ENCODE assay signal across 15 cellular contexts in the genomic region with DNA sequence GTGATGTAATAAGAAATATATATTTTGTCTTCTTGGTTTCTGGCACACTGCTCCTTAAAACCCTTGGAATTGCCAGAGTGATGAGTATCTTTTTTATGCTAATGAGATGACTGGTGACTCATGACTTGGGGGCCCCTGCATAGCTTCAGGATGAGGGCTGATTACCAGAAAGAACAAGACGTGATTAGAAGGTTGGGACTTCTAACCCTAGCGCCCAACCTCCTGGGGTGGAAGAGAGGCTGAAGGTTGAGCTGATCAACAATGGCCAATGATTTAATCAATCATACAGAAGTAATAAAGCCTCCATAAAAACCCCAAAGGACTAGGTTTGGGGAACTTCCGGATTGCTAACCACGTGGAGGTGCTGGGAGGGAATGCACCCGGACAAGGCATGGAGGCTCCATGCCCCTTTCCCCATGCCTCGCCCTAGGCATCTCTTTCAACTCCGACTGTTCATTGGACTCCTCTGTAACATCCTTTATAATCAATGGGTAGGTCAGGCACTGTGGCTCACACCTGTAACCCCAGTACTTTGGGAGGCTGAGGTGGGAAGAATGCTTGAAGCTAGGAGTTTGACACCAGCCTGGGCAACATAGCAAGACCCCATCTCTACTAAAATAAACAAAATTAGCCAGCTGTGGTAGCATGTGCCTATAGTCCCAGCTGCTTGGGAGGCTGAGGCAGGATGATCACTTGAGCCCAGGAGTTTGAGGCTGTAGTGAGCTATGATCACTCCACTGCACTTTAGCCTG.
DNase-seq lines count a peak whose midpoint lies in the region; ATAC-seq and TF ChIP-seq lines count a peak whose summit lies in the region.
"Had no signal": no experiment of that assay in that cellular context is flagged by ENCODE, and none has a peak within 500 bp of the region (broad histone marks: within the 10 kb centered on the region; RNA-seq: fewer than 3 reads in every experiment).

No MANE protein-coding gene starts in this region.

- TF ChIP-seq CTCF in endodermal cell (conservative IDR thresholded peaks at IDR 0.05) = no peak
- no peak for TF ChIP-seq CTCF in coronary artery (IDR thresholded peaks at IDR 0.05)

- H3K27ac ChIP-seq in endodermal cell (ENCODE audit: low read depth, low read length) (peak overlapping the region; percentile 53), coronary artery (no peak overlapping the region)

- no peak for ATAC-seq in HG02571 (IDR thresholded peaks at IDR 0.05; ENCODE audit: unreplicated experiment)
- ATAC-seq in HG02610 (IDR thresholded peaks at IDR 0.05; ENCODE audit: unreplicated experiment) = no peak

- no peaks in the 10 kb centered on the region for H3K36me3 Mint-ChIP-seq in endodermal cell (ENCODE audit: low read depth)

- H3K36me3 ChIP-seq in endodermal cell (ENCODE audit: control insufficient read depth, insufficient read depth, low read length) = no peaks in the 10 kb centered on the region

- no peaks in the 10 kb centered on the region for H3K9me3 ChIP-seq in endodermal cell (ENCODE audit: control insufficient read depth, low read length)

- H3K27ac Mint-ChIP-seq in endodermal cell = peak overlapping the region; percentile 70

- WGBS in endodermal cell (ENCODE audit: insufficient coverage in 1 of 2, insufficient read length in 1 of 2), 2 experiments = 80 to 85% methylated on average over 4 to 7 of the region's 7 CpGs

- no peaks in the 10 kb centered on the region for H3K4me1 ChIP-seq in endodermal cell (ENCODE audit: control insufficient read depth, insufficient read depth, low read length)

- no peak overlapping the region for H3K9ac ChIP-seq in endodermal cell (ENCODE audit: extremely low read depth, low read length, poor library complexity, severe bottlenecking)

- peaks cover 19% of the 10 kb centered on the region for H3K4me1 Mint-ChIP-seq in endodermal cell

- H3K4me3 Mint-ChIP-seq in endodermal cell = no peak overlapping the region

- H3K9me3 Mint-ChIP-seq in endodermal cell = no peaks in the 10 kb centered on the region

- no peak overlapping the region for H3K4me3 ChIP-seq in endodermal cell (ENCODE audit: low read length)
- H3K4me3 ChIP-seq in coronary artery = no peak overlapping the region

- DNase-seq in EL (peak; percentile 86), RKO (ENCODE audit: low spot score) (peak; percentile 75), endodermal cell (peak; percentile 48), myocyte (ENCODE audit: low read depth) (peak; percentile 68), coronary artery (ENCODE audit: low spot score) (no peak), NCI-H2081 treated with DMSO at 0.1 percent for 48 hours (lab: John Stamatoyannopoulos, UW) (no peak)
- DNase-seq: activated CD4-positive, alpha-beta T cell treated with anti-CD3 and anti-CD28 coated beads for 4 hours; activated gamma-delta T cell treated with Interleukin-2 at 50 U/mL for 16 hours; Calu3; NCI-H1092; small intestine; stimulated activated CD8-positive, alpha-beta memory T cell treated with anti-CD3 and anti-CD28 coated beads, Interleukin-4, amount 100 ng/mL, for 48 hours; SW 1271 had no signal

- H3K27me3 ChIP-seq in endodermal cell (ENCODE audit: control insufficient read depth, insufficient read depth, low read length, poor library complexity, severe bottlenecking) = no peaks in the 10 kb centered on the region

- peaks cover 6% of the 10 kb centered on the region for H3K27me3 Mint-ChIP-seq in endodermal cell (ENCODE audit: insufficient read depth)

Comparison
In these comparisons a context has a peak if more than half of its experiments do, and no peak if none do; other contexts are left out.
1. DNase-seq: peak in EL (single experiment), RKO (single experiment), endodermal cell (single experiment) and myocyte (single experiment); none in coronary artery (single experiment) and NCI-H2081 treated with DMSO at 0.1 percent for 48 hours (single experiment).